Comparison of ENCODE assay signal across 8 cellular contexts in genomic region chr17:32350662-32351418, GRCh38. TPM values are rescaled to one million over a fixed set of nuclear protein-coding genes. Genes with fewer than 3 reads are reported as not detected.
DNase-seq lines count a peak whose midpoint lies in the region; ATAC-seq and TF ChIP-seq lines count a peak whose summit lies in the region.

No MANE protein-coding gene starts in this region.

- 1% methylated on average over 20 of the region's 20 CpGs for WGBS in SK-N-SH (ENCODE audit: low lambda C conversion rate)

- no peaks in the 10 kb centered on the region for H3K27me3 ChIP-seq in CD4-positive, alpha-beta T cell (ENCODE audit: control insufficient read depth, insufficient read depth, low read length)
- H3K27me3 ChIP-seq in SK-N-SH (ENCODE audit: insufficient read depth) (no peaks in the 10 kb centered on the region), layer of hippocampus (ENCODE audit: control insufficient read depth, insufficient read depth, low read length) (no peaks in the 10 kb centered on the region)

- peak overlapping the region; percentile 98 for H3K27ac ChIP-seq in CD4-positive, alpha-beta T cell (ENCODE audit: low read depth, low read length)
- H3K27ac ChIP-seq in SK-N-SH (ENCODE audit: low read depth in 2 of 2, low read length in 1 of 2) (peak overlapping the region; percentile 91 to 97), layer of hippocampus (ENCODE audit: low read depth, low read length) (peak overlapping the region; percentile 93)

- peaks cover 18 to 40% of the 10 kb centered on the region in 2 experiments for H3K36me3 ChIP-seq in SK-N-SH (replicated peaks in 1 of 2; ENCODE audit: control insufficient read depth in 1 of 2, insufficient read depth in 2 of 2, low read length in 1 of 2)

- peaks cover 73% of the 10 kb centered on the region for H3K79me2 ChIP-seq in SK-N-SH (ENCODE audit: insufficient read depth)

- no peaks in the 10 kb centered on the region for H3K27me3 Mint-ChIP-seq in CD4-positive, alpha-beta T cell

- ATAC-seq in CD4-positive, alpha-beta T cell (ENCODE audit: poor library complexity): peak; percentile 30
- ATAC-seq in GM19023 (IDR thresholded peaks at IDR 0.05; ENCODE audit: unreplicated experiment): peak; percentile 16

- H3K9me3 Mint-ChIP-seq in CD4-positive, alpha-beta T cell: no peaks in the 10 kb centered on the region

- TF ChIP-seq EP300 in SK-N-SH (IDR thresholded peaks at IDR 0.05; ENCODE audit: borderline replicate concordance in 1 of 2, low read depth in 1 of 2, low read length in 1 of 2): no peak

- DNase-seq in CD4-positive, alpha-beta T cell: peak in 7 of 10 experiments; percentile 9 to 37 (median 18)
- DNase-seq in HPDE6-E6E7 (ENCODE audit: extremely low spot score): peak; percentile 21
- peak; percentile 37 for DNase-seq in SK-N-SH
- DNase-seq in cerebellar cortex (ENCODE audit: low spot score): peak; percentile 45
- DNase-seq in stimulated activated CD4-positive, alpha-beta T cell treated with anti-CD3 and anti-CD28 coated beads, Interleukin-4, amount 100 ng/mL, for 24 hours: peak; percentile 51
- DNase-seq in cortex of kidney (lab: John Stamatoyannopoulos, UW): no peak

- H3K9me3 ChIP-seq in CD4-positive, alpha-beta T cell (ENCODE audit: control insufficient read depth, low read length): no peaks in the 10 kb centered on the region
- no peaks in the 10 kb centered on the region for H3K9me3 ChIP-seq in SK-N-SH

- H3K9me2 ChIP-seq in SK-N-SH: no peaks in the 10 kb centered on the region

- CTCF ChIA-PET in CD4-positive, alpha-beta T cell (lab: Charles Lee): interaction anchor here (1.0 to 2.1 kb wide), 5 partner anchors 9 to 526 kb away, joined by 3 to 7 read pairs (median 4); partner anchors contain the start of genes C17orf75, MYO1D and PSMD11
- CTCF ChIA-PET in SK-N-SH (lab: Yijun Ruan, JAX): interaction anchor here (0.9 to 1.3 kb wide), 3 partner anchors 15 to 93 kb away, joined by 3 to 4 read pairs (median 3); partner anchors contain the start of gene PSMD11

- peak overlapping the region; percentile 78 to 95 for H3K4me3 ChIP-seq in SK-N-SH (ENCODE audit: low read depth in 2 of 2, low read length in 1 of 2)

- peak overlapping the region; percentile 100 for H3K9ac ChIP-seq in SK-N-SH

- POLR2A ChIA-PET in CD4-positive, alpha-beta T cell (lab: Charles Lee): interaction anchor here (0.6 to 2.8 kb wide), 8 partner anchors 10 to 450 kb away, joined by 3 to 33 read pairs (median 4); partner anchors contain the start of genes C17orf75, CDK5R1 and PSMD11
- POLR2A ChIA-PET in SK-N-SH (lab: Yijun Ruan, JAX): interaction anchor here (1.5 kb wide), 1 partner anchor 16 kb away, joined by 4 read pairs; no protein-coding TSS in a partner anchor

- H2AFZ ChIP-seq in SK-N-SH (ENCODE audit: low read depth): peak overlapping the region; percentile 71; the same call in 1 of the 2 replicates

- TF ChIP-seq CTCF in CD4-positive, alpha-beta T cell (IDR thresholded peaks at IDR 0.05): no peak
- TF ChIP-seq CTCF in SK-N-SH (IDR thresholded peaks at IDR 0.05): no peak

- H4K20me1 ChIP-seq in SK-N-SH (ENCODE audit: insufficient read depth): peaks cover 51% of the 10 kb centered on the region

- peak overlapping the region; percentile 95 for H3K27ac Mint-ChIP-seq in CD4-positive, alpha-beta T cell

- intact Hi-C loops in CD4-positive, alpha-beta T cell (cut with DNase I, micrococcal nuclease): loop anchor here (1.0 to 10.0 kb wide), 4 partner anchors 91 to 524 kb away; partner anchors contain the start of genes PSMD11 (in 2 of the 2), MYO1D (in 1 of the 2) and UTP6 (in 1 of the 2)

- H3K4me2 ChIP-seq in SK-N-SH: peak overlapping the region; percentile 76

- H3K4me1 ChIP-seq in SK-N-SH (ENCODE audit: control insufficient read depth in 1 of 2, insufficient read depth in 2 of 2, low read depth in 1 of 2, low read length in 1 of 2): peaks cover 7 to 16% of the 10 kb centered on the region in 2 experiments; a peak in 3 of 4 replicates

- H3F3A ChIP-seq in SK-N-SH (replicated peaks; ENCODE audit: insufficient read depth): peaks cover 15% of the 10 kb centered on the region

- TF ChIP-seq RAD21 in SK-N-SH (IDR thresholded peaks at IDR 0.05; ENCODE audit: low read length): no peak

- peaks cover 64% of the 10 kb centered on the region for H3K36me3 Mint-ChIP-seq in CD4-positive, alpha-beta T cell (ENCODE audit: low read depth)

- peaks cover 49% of the 10 kb centered on the region for H3K4me1 Mint-ChIP-seq in CD4-positive, alpha-beta T cell (ENCODE audit: low read depth)

- H3K4me3 Mint-ChIP-seq in CD4-positive, alpha-beta T cell: peak overlapping the region; percentile 95

TF ChIP-seq in SK-N-SH, 30 proteins besides CTCF, POLR2A, EP300 and RAD21:
- TF ChIP-seq GABPA (IDR thresholded peaks at IDR 0.05; ENCODE audit: low read depth): peak; percentile 21; the same call in 1 of the 2 replicates
- TF ChIP-seq POLR2AphosphoS5 (IDR thresholded peaks at IDR 0.05; ENCODE audit: low read depth, low read length): no peak
- no peak for TF ChIP-seq NRF1 (IDR thresholded peaks at IDR 0.05; ENCODE audit: low read depth, low read length)
- TF ChIP-seq SIN3A (IDR thresholded peaks at IDR 0.05; ENCODE audit: borderline replicate concordance, low read depth, low read length): 0 out of 2 replicates have a peak, but pooled peaks have one; percentile 38
- no peak for TF ChIP-seq USF1 (IDR thresholded peaks at IDR 0.05; ENCODE audit: borderline replicate concordance, low read depth)
TF ChIP-seq in SK-N-SH: peak in this region for 2.

RNA-seq across cellular contexts. Expression of gene ZNF207, which starts 0.9 kb away (rescaled TPM):
- total RNA-seq in CD4-positive, alpha-beta T cell: 100 to 1,000 TPM; 252 to 262 TPM
- polyA plus RNA-seq in SK-N-SH (2012; rRNA removed): 122 and 167 TPM in 2 replicates
- polyA plus RNA-seq in SK-N-SH (2012; cell fraction: cytosol; rRNA removed): 125 and 128 TPM in 2 replicates
- polyA plus RNA-seq in SK-N-SH (2012; cell fraction: nucleus; rRNA removed): 163 and 243 TPM in 2 replicates

RNA-seq across cellular contexts. Expression of gene C17orf75, which starts 8.9 kb away (rescaled TPM):
- total RNA-seq in CD4-positive, alpha-beta T cell: 10 to 100 TPM; 12.8 to 15.9 TPM
- polyA plus RNA-seq in SK-N-SH (2012; rRNA removed): 14.2 and 19.4 TPM in 2 replicates
- polyA plus RNA-seq in SK-N-SH (2012; cell fraction: cytosol; rRNA removed): 16.3 and 18.9 TPM in 2 replicates
- polyA plus RNA-seq in SK-N-SH (2012; cell fraction: nucleus; rRNA removed): 28.3 and 44.4 TPM in 2 replicates
